38 cellular contexts compared by ENCODE assay signal in the genomic region with DNA sequence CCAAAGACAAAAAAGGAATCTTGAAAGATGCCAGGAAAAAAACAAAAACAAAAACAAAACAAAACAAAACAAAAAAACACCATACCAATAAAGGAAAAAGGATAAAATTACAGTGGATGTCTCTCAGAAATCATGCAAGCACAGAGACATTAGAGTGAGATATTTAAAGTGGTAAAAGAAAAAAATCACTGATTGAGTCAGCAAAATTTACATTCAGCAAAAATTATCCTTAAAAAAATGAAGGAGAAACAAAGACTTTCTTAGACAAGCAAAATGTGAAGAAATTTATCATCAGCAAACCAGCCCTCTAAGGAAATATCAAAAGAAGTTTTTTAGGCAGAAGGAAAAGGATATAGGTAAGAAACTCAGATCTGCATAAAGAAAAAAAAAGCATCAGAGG. TPM values are rescaled to one million over a fixed set of nuclear protein-coding genes. Genes with fewer than 3 reads are reported as not detected.
"Had no signal": no experiment of that assay in that cellular context is flagged by ENCODE, and none has a peak within 500 bp of the region (broad histone marks: within the 10 kb centered on the region; RNA-seq: fewer than 3 reads in every experiment).

No MANE protein-coding gene starts in this region.

- H3K27ac ChIP-seq: adrenal gland, ascending aorta, body of pancreas, brain microvascular endothelial cell, breast epithelium, VCaP had no signal

- H3K4me3 Mint-ChIP-seq: activated B cell treated with CpG ODN at 0.5 μM for 24 hours; activated CD4-positive, alpha-beta memory T cell treated with anti-CD3 and anti-CD28 coated beads for 36 hours; activated CD4-positive, alpha-beta T cell treated with anti-CD3 and anti-CD28 coated beads, Interleukin-2, amount 10 ng/mL, durations not matched to agents 24 days and 14 days; activated CD8-positive, alpha-beta T cell treated with anti-CD3 and anti-CD28 coated beads for 36 hours; activated naive CD4-positive, alpha-beta T cell treated with anti-CD3 and anti-CD28 coated beads for 36 hours; activated naive CD8-positive, alpha-beta T cell treated with anti-CD3 and anti-CD28 coated beads for 36 hours; activated T-cell treated with anti-CD3 and anti-CD28 coated beads, Interleukin-2, amount 50 U/mL, for 4 hours; activated T-cell treated with anti-CD3 and anti-CD28 coated beads, Interleukin-2, amount 50 U/mL, for 72 hours; activated T-helper 1 cell treated with anti-CD3 and anti-CD28 coated beads, Interleukin-12 subunit alpha, Interleukin-12 subunit beta, Interleukin-2, Interleukin-4 antibody, amounts not matched to agents 30 ng/mL and 10 ng/mL and 1 ng/mL, durations not matched to agents 14 hours and 24 hours and 36 hours; activated T-helper 17 cell treated with anti-CD3 and anti-CD28 coated beads, Interleukin-2, amount 50 U/mL, for 72 hours; T-helper 1 cell treated with Interleukin-12 subunit alpha and Interleukin-12 subunit beta and Interleukin-4 antibody, amounts not matched to agents 30 μg/mL and 1 μg/mL, for 36 hours; T-helper 2 cell treated with Interferon-gamma antibody and Interleukin-4, amounts not matched to agents 5 μg/mL and 100 μg/mL, for 36 hours had no signal

- H3K4me3 ChIP-seq: adrenal gland, ascending aorta, body of pancreas, breast epithelium had no signal

- ATAC-seq: activated CD8-positive, alpha-beta T cell treated with anti-CD3 and anti-CD28 coated beads for 36 hours; activated naive CD4-positive, alpha-beta T cell treated with anti-CD3 and anti-CD28 coated beads, Interleukin-2, amount 50 U/mL, for 72 hours; activated T-cell treated with anti-CD3 and anti-CD28 coated beads, Interleukin-2, amount 50 U/mL, for 4 hours; activated T-cell treated with anti-CD3 and anti-CD28 coated beads, Interleukin-2, amount 50 U/mL, for 72 hours; activated T-helper 17 cell treated with anti-CD3 and anti-CD28 coated beads, Interleukin-2, amount 50 U/mL, for 72 hours; body of pancreas had no signal

- H3K9me3 Mint-ChIP-seq: activated CD4-positive, alpha-beta memory T cell treated with anti-CD3 and anti-CD28 coated beads for 36 hours; activated CD4-positive, alpha-beta T cell treated with anti-CD3 and anti-CD28 coated beads, Interleukin-2, amount 10 ng/mL, durations not matched to agents 24 days and 14 days; activated CD8-positive, alpha-beta T cell treated with anti-CD3 and anti-CD28 coated beads for 36 hours; activated naive CD4-positive, alpha-beta T cell treated with anti-CD3 and anti-CD28 coated beads for 36 hours; activated naive CD4-positive, alpha-beta T cell treated with anti-CD3 and anti-CD28 coated beads, Interleukin-2, amount 50 U/mL, for 72 hours; activated naive CD8-positive, alpha-beta T cell treated with anti-CD3 and anti-CD28 coated beads for 36 hours; activated T-cell treated with anti-CD3 and anti-CD28 coated beads, Interleukin-2, amount 50 U/mL, for 4 hours; activated T-cell treated with anti-CD3 and anti-CD28 coated beads, Interleukin-2, amount 50 U/mL, for 72 hours; activated T-helper 1 cell treated with anti-CD3 and anti-CD28 coated beads, Interleukin-12 subunit alpha, Interleukin-12 subunit beta, Interleukin-2, Interleukin-4 antibody, amounts not matched to agents 30 ng/mL and 10 ng/mL and 1 ng/mL, durations not matched to agents 14 hours and 24 hours and 36 hours; activated T-helper 17 cell treated with anti-CD3 and anti-CD28 coated beads, Interleukin-2, amount 50 U/mL, for 72 hours; T-helper 1 cell treated with Interleukin-12 subunit alpha and Interleukin-12 subunit beta and Interleukin-4 antibody, amounts not matched to agents 30 μg/mL and 1 μg/mL, for 36 hours; T-helper 2 cell treated with Interferon-gamma antibody and Interleukin-4, amounts not matched to agents 5 μg/mL and 100 μg/mL, for 36 hours had no signal

- H3K27ac Mint-ChIP-seq: activated B cell treated with CpG ODN at 0.5 μM for 24 hours; activated CD4-positive, alpha-beta memory T cell treated with anti-CD3 and anti-CD28 coated beads for 36 hours; activated CD4-positive, alpha-beta T cell treated with anti-CD3 and anti-CD28 coated beads, Interleukin-2, amount 10 ng/mL, durations not matched to agents 24 days and 14 days; activated CD8-positive, alpha-beta T cell treated with anti-CD3 and anti-CD28 coated beads for 36 hours; activated naive CD4-positive, alpha-beta T cell treated with anti-CD3 and anti-CD28 coated beads for 36 hours; activated naive CD4-positive, alpha-beta T cell treated with anti-CD3 and anti-CD28 coated beads, Interleukin-2, amount 50 U/mL, for 72 hours; activated naive CD8-positive, alpha-beta T cell treated with anti-CD3 and anti-CD28 coated beads for 36 hours; activated T-cell treated with anti-CD3 and anti-CD28 coated beads, Interleukin-2, amount 50 U/mL, for 72 hours; activated T-helper 1 cell treated with anti-CD3 and anti-CD28 coated beads, Interleukin-12 subunit alpha, Interleukin-12 subunit beta, Interleukin-2, Interleukin-4 antibody, amounts not matched to agents 30 ng/mL and 10 ng/mL and 1 ng/mL, durations not matched to agents 14 hours and 24 hours and 36 hours; activated T-helper 17 cell treated with anti-CD3 and anti-CD28 coated beads, Interleukin-2, amount 50 U/mL, for 72 hours; T-helper 1 cell treated with Interleukin-12 subunit alpha and Interleukin-12 subunit beta and Interleukin-4 antibody, amounts not matched to agents 30 μg/mL and 1 μg/mL, for 36 hours; T-helper 2 cell treated with Interferon-gamma antibody and Interleukin-4, amounts not matched to agents 5 μg/mL and 100 μg/mL, for 36 hours had no signal

- DNase-seq: activated B cell treated with CpG ODN at 0.5 μM for 24 hours; activated CD4-positive, alpha-beta memory T cell treated with anti-CD3 and anti-CD28 coated beads for 36 hours; activated CD4-positive, alpha-beta T cell treated with anti-CD3 and anti-CD28 coated beads for 4 hours; activated CD4-positive, alpha-beta T cell treated with anti-CD3 and anti-CD28 coated beads, Interleukin-2, amount 10 ng/mL, durations not matched to agents 24 days and 14 days; activated CD4-positive, alpha-beta T cell treated with anti-CD3 and anti-CD28 coated beads, Interleukin-2, amount 50 U/mL, for 1 hour; activated CD4-positive, alpha-beta T cell treated with anti-CD3 and anti-CD28 coated beads, Interleukin-2, amount 50 U/mL, for 4 hours; activated CD4-positive, CD25-positive, alpha-beta regulatory T cell treated with anti-CD3 and anti-CD28 coated beads, Interleukin-2, amount 50 U/mL, for 72 hours; activated CD8-positive, alpha-beta memory T cell treated with anti-CD3 and anti-CD28 coated beads, Interleukin-2, amount 50 U/mL, for 4 hours; activated CD8-positive, alpha-beta T cell treated with anti-CD3 and anti-CD28 coated beads for 36 hours; activated effector memory CD4-positive, alpha-beta T cell treated with anti-CD3 and anti-CD28 coated beads, Interleukin-2, amount 50 U/mL, for 16 hours; activated gamma-delta T cell treated with Interleukin-2 at 50 U/mL for 16 hours; activated naive CD4-positive, alpha-beta T cell; activated naive CD4-positive, alpha-beta T cell treated with anti-CD3 and anti-CD28 coated beads for 36 hours; activated naive CD4-positive, alpha-beta T cell treated with anti-CD3 and anti-CD28 coated beads, Interleukin-2, amount 50 U/mL, for 16 hours; activated naive CD8-positive, alpha-beta T cell treated with anti-CD3 and anti-CD28 coated beads for 36 hours; activated T-cell treated with anti-CD3 and anti-CD28 coated beads for 4 hours; activated T-cell treated with anti-CD3 and anti-CD28 coated beads, Interleukin-2, amount 50 U/mL, for 1 hour; activated T-cell treated with anti-CD3 and anti-CD28 coated beads, Interleukin-2, amount 50 U/mL, for 4 hours; activated T-cell treated with anti-CD3 and anti-CD28 coated beads, Interleukin-2, amount 50 U/mL, for 72 hours; adrenal gland; amygdala; anterior cingulate cortex; body of pancreas; brain microvascular endothelial cell; central memory CD4-positive, alpha-beta T cell; T-helper 2 cell; T-helper 9 cell had no signal

- H3K27me3 ChIP-seq: adrenal gland, ascending aorta, body of pancreas, brain microvascular endothelial cell, breast epithelium had no signal

- H3K9me3 ChIP-seq: adrenal gland, ascending aorta, body of pancreas, breast epithelium had no signal

- H3K36me3 Mint-ChIP-seq: activated CD4-positive, alpha-beta memory T cell treated with anti-CD3 and anti-CD28 coated beads for 36 hours; activated naive CD4-positive, alpha-beta T cell treated with anti-CD3 and anti-CD28 coated beads, Interleukin-2, amount 50 U/mL, for 72 hours; activated naive CD8-positive, alpha-beta T cell treated with anti-CD3 and anti-CD28 coated beads for 36 hours had no signal

- H3K36me3 ChIP-seq: adrenal gland, ascending aorta, brain microvascular endothelial cell, breast epithelium had no signal

- H3K4me1 Mint-ChIP-seq: activated B cell treated with CpG ODN at 0.5 μM for 24 hours; activated CD4-positive, alpha-beta T cell treated with anti-CD3 and anti-CD28 coated beads, Interleukin-2, amount 10 ng/mL, durations not matched to agents 24 days and 14 days; activated naive CD8-positive, alpha-beta T cell treated with anti-CD3 and anti-CD28 coated beads for 36 hours; activated T-helper 17 cell treated with anti-CD3 and anti-CD28 coated beads, Interleukin-2, amount 50 U/mL, for 72 hours had no signal

- H3K4me1 ChIP-seq: adrenal gland, ascending aorta, body of pancreas, breast epithelium had no signal

RNA-seq across cellular contexts. Expression of a gene that starts 10.2 kb away (rescaled TPM):
- total RNA-seq: activated B cell treated with CpG ODN at 0.5 μM for 24 hours; activated CD4-positive, alpha-beta memory T cell treated with anti-CD3 and anti-CD28 coated beads for 36 hours; activated CD4-positive, alpha-beta T cell treated with anti-CD3 and anti-CD28 coated beads, Interleukin-2, amount 10 ng/mL, durations not matched to agents 24 days and 14 days; activated CD8-positive, alpha-beta memory T cell treated with anti-CD3 and anti-CD28 coated beads for 36 hours; activated CD8-positive, alpha-beta T cell treated with anti-CD3 and anti-CD28 coated beads for 36 hours; activated naive CD4-positive, alpha-beta T cell treated with anti-CD3 and anti-CD28 coated beads for 36 hours; activated naive CD4-positive, alpha-beta T cell treated with anti-CD3 and anti-CD28 coated beads, Interleukin-2, amount 50 U/mL, for 72 hours; activated naive CD8-positive, alpha-beta T cell treated with anti-CD3 and anti-CD28 coated beads for 36 hours; activated T-cell treated with anti-CD3 and anti-CD28 coated beads, Interleukin-2, amount 50 U/mL, for 4 hours; activated T-cell treated with anti-CD3 and anti-CD28 coated beads, Interleukin-2, amount 50 U/mL, for 72 hours; activated T-helper 1 cell treated with anti-CD3 and anti-CD28 coated beads, Interleukin-12 subunit alpha, Interleukin-12 subunit beta, Interleukin-2, Interleukin-4 antibody, amounts not matched to agents 30 ng/mL and 10 ng/mL and 1 ng/mL, durations not matched to agents 14 hours and 24 hours and 36 hours; activated T-helper 17 cell treated with anti-CD3 and anti-CD28 coated beads, Interleukin-2, amount 50 U/mL, for 72 hours; body of pancreas; breast epithelium; cardiac septum; cerebellum had no signal

RNA-seq across cellular contexts. Expression of a gene that starts 11.6 kb away (rescaled TPM):
- total RNA-seq: activated B cell treated with CpG ODN at 0.5 μM for 24 hours; activated CD4-positive, alpha-beta memory T cell treated with anti-CD3 and anti-CD28 coated beads for 36 hours; activated CD4-positive, alpha-beta T cell treated with anti-CD3 and anti-CD28 coated beads, Interleukin-2, amount 10 ng/mL, durations not matched to agents 24 days and 14 days; activated CD8-positive, alpha-beta memory T cell treated with anti-CD3 and anti-CD28 coated beads for 36 hours; activated CD8-positive, alpha-beta T cell treated with anti-CD3 and anti-CD28 coated beads for 36 hours; activated naive CD4-positive, alpha-beta T cell treated with anti-CD3 and anti-CD28 coated beads for 36 hours; activated naive CD4-positive, alpha-beta T cell treated with anti-CD3 and anti-CD28 coated beads, Interleukin-2, amount 50 U/mL, for 72 hours; activated naive CD8-positive, alpha-beta T cell treated with anti-CD3 and anti-CD28 coated beads for 36 hours; activated T-cell treated with anti-CD3 and anti-CD28 coated beads, Interleukin-2, amount 50 U/mL, for 4 hours; activated T-cell treated with anti-CD3 and anti-CD28 coated beads, Interleukin-2, amount 50 U/mL, for 72 hours; activated T-helper 1 cell treated with anti-CD3 and anti-CD28 coated beads, Interleukin-12 subunit alpha, Interleukin-12 subunit beta, Interleukin-2, Interleukin-4 antibody, amounts not matched to agents 30 ng/mL and 10 ng/mL and 1 ng/mL, durations not matched to agents 14 hours and 24 hours and 36 hours; activated T-helper 17 cell treated with anti-CD3 and anti-CD28 coated beads, Interleukin-2, amount 50 U/mL, for 72 hours; body of pancreas; breast epithelium; cardiac septum; cerebellum had no signal

RNA-seq across cellular contexts. Expression of a gene that starts 48.7 kb away (rescaled TPM):
- total RNA-seq: activated B cell treated with CpG ODN at 0.5 μM for 24 hours; activated CD4-positive, alpha-beta memory T cell treated with anti-CD3 and anti-CD28 coated beads for 36 hours; activated CD4-positive, alpha-beta T cell treated with anti-CD3 and anti-CD28 coated beads, Interleukin-2, amount 10 ng/mL, durations not matched to agents 24 days and 14 days; activated naive CD4-positive, alpha-beta T cell treated with anti-CD3 and anti-CD28 coated beads, Interleukin-2, amount 50 U/mL, for 72 hours; activated T-cell treated with anti-CD3 and anti-CD28 coated beads, Interleukin-2, amount 50 U/mL, for 72 hours; activated T-helper 1 cell treated with anti-CD3 and anti-CD28 coated beads, Interleukin-12 subunit alpha, Interleukin-12 subunit beta, Interleukin-2, Interleukin-4 antibody, amounts not matched to agents 30 ng/mL and 10 ng/mL and 1 ng/mL, durations not matched to agents 14 hours and 24 hours and 36 hours had no signal
